ENCODE assay signal across 12 cellular contexts in genomic region chr15:81302605-81303204, GRCh38. TPM values are rescaled to one million over a fixed set of nuclear protein-coding genes. Genes with fewer than 3 reads are reported as not detected.
DNase-seq lines count a peak whose midpoint lies in the region; ATAC-seq, FAIRE-seq and TF ChIP-seq lines count a peak whose summit lies in the region.
"Had no signal": no experiment of that assay in that cellular context is flagged by ENCODE, and none has a peak within 500 bp of the region (broad histone marks: within the 10 kb centered on the region; RNA-seq: fewer than 3 reads in every experiment).

No MANE protein-coding gene starts in this region.

- H3K36me3 Mint-ChIP-seq in activated naive CD4-positive, alpha-beta T cell treated with anti-CD3 and anti-CD28 coated beads, Interleukin-2, amount 50 U/mL, for 72 hours: peaks cover 72 to 95% of the 10 kb centered on the region in 2 donors
- peaks cover 53% of the 10 kb centered on the region for H3K36me3 Mint-ChIP-seq in natural killer cell

- H3K4me3 Mint-ChIP-seq in natural killer cell: peak overlapping the region; percentile 99

- DNase-seq in GM12891 (ENCODE audit: insufficient read length, low spot score) (no peak), natural killer cell (no peak), HPDE6-E6E7 (ENCODE audit: extremely low spot score) (no peak), NCI-H2107 (lab: John Stamatoyannopoulos, UW) (no peak), SW480 (ENCODE audit: low spot score) (no peak), DMS79 (lab: John Stamatoyannopoulos, UW) (no peak)
- DNase-seq in activated naive CD4-positive, alpha-beta T cell treated with anti-CD3 and anti-CD28 coated beads, Interleukin-2, amount 50 U/mL, for 72 hours (ENCODE audit: low spot score in 2 of 2): peak in 1 of 2 donors; percentile 53
- DNase-seq: dorsolateral prefrontal cortex, GF-D8, GOT3, PC-3 had no signal

- peak; percentile 83 for FAIRE-seq in GM12891 (lab: Jason Lieb, UNC)

- peak; percentile 35 for ATAC-seq in HG03175 (IDR thresholded peaks at IDR 0.05; ENCODE audit: unreplicated experiment)
- ATAC-seq in activated naive CD4-positive, alpha-beta T cell treated with anti-CD3 and anti-CD28 coated beads, Interleukin-2, amount 50 U/mL, for 72 hours: no peak
- peak in 2 of 3 donors; percentile 37 to 44 for ATAC-seq in natural killer cell
- ATAC-seq: PC-3 had no signal

- no peaks in the 10 kb centered on the region for H3K9me3 Mint-ChIP-seq in activated naive CD4-positive, alpha-beta T cell treated with anti-CD3 and anti-CD28 coated beads, Interleukin-2, amount 50 U/mL, for 72 hours
- H3K9me3 Mint-ChIP-seq in natural killer cell: no peaks in the 10 kb centered on the region

- peaks cover 96% of the 10 kb centered on the region in 2 donors for H3K4me1 Mint-ChIP-seq in natural killer cell

- peak overlapping the region; percentile 41 to 92 for H3K27ac Mint-ChIP-seq in activated naive CD4-positive, alpha-beta T cell treated with anti-CD3 and anti-CD28 coated beads, Interleukin-2, amount 50 U/mL, for 72 hours
- peak overlapping the region; percentile 97 to 98 for H3K27ac Mint-ChIP-seq in natural killer cell

- TF ChIP-seq CTCF in natural killer cell (IDR thresholded peaks at IDR 0.05): no peak

- intact Hi-C loops in natural killer cell (cut with micrococcal nuclease): no loop called here

- 0 out of 2 replicates have a peak, but pooled peaks have one; percentile 13 for TF ChIP-seq POLR2A in GM12891 (IDR thresholded peaks at IDR 0.05; ENCODE audit: low read depth, low read length)

- H3K27me3 Mint-ChIP-seq in natural killer cell (ENCODE audit: low read depth in 2 of 2): no peaks in the 10 kb centered on the region

TF ChIP-seq in GM12891, 5 proteins besides CTCF, POLR2A, EP300 and RAD21:
- TF ChIP-seq PAX5 (IDR thresholded peaks at IDR 0.05; ENCODE audit: insufficient read depth, low read length, severe bottlenecking) (no peak), TAF1 (IDR thresholded peaks at IDR 0.05; ENCODE audit: low read depth, low read length) (no peak), POLR2AphosphoS5 (IDR thresholded peaks at IDR 0.05; ENCODE audit: low read depth, low read length) (no peak), POU2F2 (IDR thresholded peaks at IDR 0.05; ENCODE audit: low read depth, low read length) (no peak), SPI1 (IDR thresholded peaks at IDR 0.05; ENCODE audit: low read depth, low read length) (peak; percentile 89)

RNA-seq across cellular contexts. Expression of gene STARD5, which starts 21.2 kb away (rescaled TPM):
- 1.8 TPM for polyA plus RNA-seq in GM12891 (2012; ENCODE audit: low read depth, missing spikeins)
- total RNA-seq in activated naive CD4-positive, alpha-beta T cell treated with anti-CD3 and anti-CD28 coated beads, Interleukin-2, amount 50 U/mL, for 72 hours: 1 to 10 TPM; 8.0 to 8.8 TPM
- 1 to 10 TPM; 4.7 to 6.6 (median 6.3) TPM for total RNA-seq in natural killer cell

Comparison
In these comparisons a context has a peak if more than half of its experiments do, and no peak if none do; other contexts are left out.
1. ATAC-seq: peak in HG03175 (single experiment) and natural killer cell (2 of 3); none in activated naive CD4-positive, alpha-beta T cell treated with anti-CD3 and anti-CD28 coated beads, Interleukin-2, amount 50 U/mL, for 72 hours (0 of 2).